ENCODE assay signal across 8 cellular contexts in genomic region chr17:49739662-49740271, GRCh38. TPM values are rescaled to one million over a fixed set of nuclear protein-coding genes. Genes with fewer than 3 reads are reported as not detected.
DNase-seq lines count a peak whose midpoint lies in the region; ATAC-seq lines count a peak whose summit lies in the region.

No MANE protein-coding gene starts in this region.

- peak; percentile 83 for DNase-seq in KG1 (lab: John Stamatoyannopoulos, UW)
- peak; percentile 21 to 46 for DNase-seq in SJCRH30
- peak; percentile 37 to 95 (median 72) for DNase-seq in activated naive CD4-positive, alpha-beta T cell (lab: John Stamatoyannopoulos, UW)
- peak; percentile 71 to 85 for DNase-seq in left colon
- DNase-seq in stimulated activated CD8-positive, alpha-beta memory T cell treated with anti-CD3 and anti-CD28 coated beads, Interleukin-12 subunit alpha, Interleukin-12 subunit beta, amount 100 ng/mL, for 4 hours (ENCODE audit: low read depth) = peak; percentile 80
- DNase-seq in GM19238 (ENCODE audit: insufficient read length, low spot score) = no peak

- intact Hi-C loops in left colon (cut with DNase I, micrococcal nuclease) = no loop called here

- H3K4me3 ChIP-seq in SJCRH30 = no peak overlapping the region

- ATAC-seq in GM18511 (IDR thresholded peaks at IDR 0.05; ENCODE audit: unreplicated experiment) (peak; percentile 74), left colon (peak; percentile 65), HG02973 (IDR thresholded peaks at IDR 0.05; ENCODE audit: unreplicated experiment) (no peak)

- no peak overlapping the region for H3K27ac ChIP-seq in SJCRH30

- H3K9me3 ChIP-seq in SJCRH30 (replicated peaks) = no peaks in the 10 kb centered on the region

- H3K4me1 ChIP-seq in SJCRH30 = peaks cover 8% of the 10 kb centered on the region

- no peaks in the 10 kb centered on the region for H3K36me3 ChIP-seq in SJCRH30

- no peaks in the 10 kb centered on the region for H3K27me3 ChIP-seq in SJCRH30

RNA-seq across cellular contexts. Expression of gene FAM117A, which starts 24.2 kb away (rescaled TPM):
- 9.2 and 10.1 TPM in 2 replicates for total RNA-seq in SJCRH30 (2014; rRNA removed; shearing (Covaris generic))
- total RNA-seq in left colon = 1 to 10 TPM; 7.6 to 10.0 TPM

RNA-seq across cellular contexts. Expression of gene SLC35B1, which starts 32.0 kb away (rescaled TPM):
- total RNA-seq in SJCRH30 (2014; rRNA removed; shearing (Covaris generic)) = 48.9 and 52.2 TPM in 2 replicates
- total RNA-seq in left colon = 10 to 100 TPM; 43.1 to 55.0 TPM

RNA-seq across cellular contexts. Expression of gene KAT7, which starts 48.7 kb away (rescaled TPM):
- total RNA-seq in SJCRH30 (2014; rRNA removed; shearing (Covaris generic)) = 38.5 and 40.1 TPM in 2 replicates
- 10 to 100 TPM; 41.9 to 42.3 TPM for total RNA-seq in left colon
